In the genomic region with DNA sequence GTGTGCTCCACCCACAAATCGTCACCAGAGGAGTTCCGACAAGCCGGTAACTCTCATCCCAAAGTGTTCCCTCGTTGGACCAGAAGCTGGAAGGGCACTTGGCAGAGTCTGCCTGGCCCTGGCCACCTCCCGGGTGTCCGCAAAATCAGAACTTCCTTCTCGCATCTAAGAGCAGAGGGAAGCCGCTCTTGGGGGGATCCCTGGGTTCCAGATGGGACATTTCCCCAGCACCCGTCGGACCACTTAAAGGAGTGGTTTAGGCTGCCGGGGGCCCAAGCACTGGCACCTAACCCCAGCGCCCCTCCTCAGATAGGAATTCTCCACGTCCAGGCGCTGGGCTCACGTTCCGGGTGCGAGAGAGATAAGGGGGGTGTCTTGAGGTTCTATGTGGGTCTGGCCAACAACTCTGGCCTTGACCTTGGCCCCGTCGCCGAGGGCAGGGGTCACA, we compare ENCODE assay signal across 8 cellular contexts. TPM values are rescaled to one million over a fixed set of nuclear protein-coding genes. Genes with fewer than 3 reads are reported as not detected.
DNase-seq lines count a peak whose midpoint lies in the region; ATAC-seq, FAIRE-seq and TF ChIP-seq lines count a peak whose summit lies in the region.

No MANE protein-coding gene starts in this region.

- H3K9ac ChIP-seq in kidney (ENCODE audit: low read length in 2 of 2): peak overlapping the region; percentile 43 to 81

- H3K36me3 Mint-ChIP-seq in activated naive CD4-positive, alpha-beta T cell treated with anti-CD3 and anti-CD28 coated beads, Interleukin-2, amount 10 ng/mL, durations not matched to agents 7 days and 5 days: peaks cover 9% of the 10 kb centered on the region
- H3K36me3 Mint-ChIP-seq in activated CD8-positive, alpha-beta T cell treated with anti-CD3 and anti-CD28 coated beads, Interleukin-2, amount 10 ng/mL, durations not matched to agents 7 days and 5 days (ENCODE audit: low read depth): peaks cover 19% of the 10 kb centered on the region

- peaks cover 38% of the 10 kb centered on the region for H3K4me1 Mint-ChIP-seq in activated naive CD4-positive, alpha-beta T cell treated with anti-CD3 and anti-CD28 coated beads, Interleukin-2, amount 10 ng/mL, durations not matched to agents 7 days and 5 days
- peaks cover 26% of the 10 kb centered on the region for H3K4me1 Mint-ChIP-seq in activated CD8-positive, alpha-beta T cell treated with anti-CD3 and anti-CD28 coated beads, Interleukin-2, amount 10 ng/mL, durations not matched to agents 7 days and 5 days (ENCODE audit: low read depth)

- peak overlapping the region; percentile 84 for H3K4me3 Mint-ChIP-seq in activated naive CD4-positive, alpha-beta T cell treated with anti-CD3 and anti-CD28 coated beads, Interleukin-2, amount 10 ng/mL, durations not matched to agents 7 days and 5 days
- peak overlapping the region; percentile 84 for H3K4me3 Mint-ChIP-seq in activated CD8-positive, alpha-beta T cell treated with anti-CD3 and anti-CD28 coated beads, Interleukin-2, amount 10 ng/mL, durations not matched to agents 7 days and 5 days

- FAIRE-seq in kidney (lab: Jason Lieb, UNC): no peak

- TF ChIP-seq CTCF in kidney (IDR thresholded peaks at IDR 0.05; ENCODE audit: borderline replicate concordance, extremely low read depth, insufficient read depth): no peak
- no peak for TF ChIP-seq CTCF in testis (IDR thresholded peaks at IDR 0.05)

- H3K27ac Mint-ChIP-seq in activated naive CD4-positive, alpha-beta T cell treated with anti-CD3 and anti-CD28 coated beads, Interleukin-2, amount 10 ng/mL, durations not matched to agents 7 days and 5 days: no peak overlapping the region
- H3K27ac Mint-ChIP-seq in activated CD8-positive, alpha-beta T cell treated with anti-CD3 and anti-CD28 coated beads, Interleukin-2, amount 10 ng/mL, durations not matched to agents 7 days and 5 days: peak overlapping the region; percentile 91

- no peak for ATAC-seq in activated CD8-positive, alpha-beta T cell treated with anti-CD3 and anti-CD28 coated beads, Interleukin-2, amount 10 ng/mL, durations not matched to agents 7 days and 5 days
- no peak for ATAC-seq in HG03097 (IDR thresholded peaks at IDR 0.05; ENCODE audit: low FRiP score, unreplicated experiment)

- H3K27ac ChIP-seq in kidney (ENCODE audit: low read depth in 2 of 2, low read length in 2 of 2) (peak overlapping the region; percentile 40 to 79), testis (peak overlapping the region; percentile 83 to 85)

- H3K27me3 ChIP-seq in testis: no peaks in the 10 kb centered on the region

- CTCF ChIA-PET in activated naive CD4-positive, alpha-beta T cell treated with anti-CD3 and anti-CD28 coated beads, Interleukin-2, amount 10 ng/mL, durations not matched to agents 7 days and 5 days (lab: Charles Lee): interaction anchor here (0.8 to 2.0 kb wide), 5 partner anchors 17 to 85 kb away, joined by 3 to 9 read pairs (median 7); a partner anchor contains a TSS
- CTCF ChIA-PET in activated CD8-positive, alpha-beta T cell treated with anti-CD3 and anti-CD28 coated beads, Interleukin-2, amount 10 ng/mL, durations not matched to agents 7 days and 5 days (lab: Charles Lee): interaction anchor here (1.0 to 5.1 kb wide), 9 partner anchors 12 to 50 kb away, joined by 3 to 40 read pairs (median 4); a partner anchor contains a TSS

- H3K36me3 ChIP-seq in kidney (ENCODE audit: control insufficient read depth in 1 of 2, insufficient read depth in 2 of 2, low read length in 2 of 2) (no peaks in the 10 kb centered on the region), testis (ENCODE audit: low read depth, missing control alignments) (no peaks in the 10 kb centered on the region)

- no peak for TF ChIP-seq POLR2A in testis (IDR thresholded peaks at IDR 0.05)

- H3K9me3 ChIP-seq in kidney (ENCODE audit: control insufficient read depth in 1 of 2, low read length in 2 of 2) (no peaks in the 10 kb centered on the region), testis (no peaks in the 10 kb centered on the region)

- peaks cover 18% of the 10 kb centered on the region for H3K27me3 Mint-ChIP-seq in activated naive CD4-positive, alpha-beta T cell treated with anti-CD3 and anti-CD28 coated beads, Interleukin-2, amount 10 ng/mL, durations not matched to agents 7 days and 5 days
- H3K27me3 Mint-ChIP-seq in activated CD8-positive, alpha-beta T cell treated with anti-CD3 and anti-CD28 coated beads, Interleukin-2, amount 10 ng/mL, durations not matched to agents 7 days and 5 days (ENCODE audit: low read depth): no peaks in the 10 kb centered on the region

- WGBS in testis, 2 donors: 4 to 12% methylated on average over 6 to 18 of the region's 20 CpGs

- intact Hi-C loops in kidney (cut with DNase I) (no loop called here), testis (cut with DNase I; ENCODE audit: low total_unique reads) (no loop called here)

- H3K4me3 ChIP-seq in kidney (ENCODE audit: low read length in 2 of 2) (peak overlapping the region; percentile 58 to 76), testis (peak overlapping the region; percentile 58 to 91)

- H3K4me1 ChIP-seq in kidney (ENCODE audit: control insufficient read depth in 1 of 2, insufficient read depth in 1 of 2, low read depth in 1 of 2, low read length in 2 of 2) (peaks cover 12 to 21% of the 10 kb centered on the region in 2 donors), testis (peaks cover 19% of the 10 kb centered on the region)

- H3K9me3 Mint-ChIP-seq in activated naive CD4-positive, alpha-beta T cell treated with anti-CD3 and anti-CD28 coated beads, Interleukin-2, amount 10 ng/mL, durations not matched to agents 7 days and 5 days: no peaks in the 10 kb centered on the region
- no peaks in the 10 kb centered on the region for H3K9me3 Mint-ChIP-seq in activated CD8-positive, alpha-beta T cell treated with anti-CD3 and anti-CD28 coated beads, Interleukin-2, amount 10 ng/mL, durations not matched to agents 7 days and 5 days (ENCODE audit: insufficient read depth)

- DNase-seq in activated naive CD4-positive, alpha-beta T cell treated with anti-CD3 and anti-CD28 coated beads, Interleukin-2, amount 10 ng/mL, durations not matched to agents 7 days and 5 days: no peak
- no peak for DNase-seq in activated naive CD4-positive, alpha-beta T cell treated with anti-CD3 and anti-CD28 coated beads, Interleukin-2, amount 50 U/mL, for 16 hours
- DNase-seq in activated CD8-positive, alpha-beta T cell treated with anti-CD3 and anti-CD28 coated beads, Interleukin-2, amount 10 ng/mL, durations not matched to agents 7 days and 5 days: no peak
- no peak for DNase-seq in kidney
- DNase-seq in testis: no peak
- no peak for DNase-seq in iPS-NIHi11 (ENCODE audit: low spot score)
- no peak for DNase-seq in NCI-H187 (lab: John Stamatoyannopoulos, UW)

- POLR2A ChIA-PET in activated CD8-positive, alpha-beta T cell treated with anti-CD3 and anti-CD28 coated beads, Interleukin-2, amount 10 ng/mL, durations not matched to agents 7 days and 5 days (lab: Charles Lee): interaction anchor here (0.6 to 1.5 kb wide), 5 partner anchors 13 to 91 kb away, joined by 3 to 9 read pairs (median 6); a partner anchor contains a TSS

RNA-seq across cellular contexts. Expression of a gene that starts 0.9 kb away (rescaled TPM):
- 10 to 100 TPM; 36.5 to 39.9 TPM for total RNA-seq in activated CD8-positive, alpha-beta T cell treated with anti-CD3 and anti-CD28 coated beads, Interleukin-2, amount 10 ng/mL, durations not matched to agents 7 days and 5 days
- total RNA-seq in kidney (37.0 TPM), testis (10 to 100 TPM; 30.6 to 44.0 TPM)
- polyA plus RNA-seq in kidney (ENCODE audit: insufficient read depth, low read depth, low replicate concordance) (16.7 TPM), testis (ENCODE audit: insufficient read depth, low read depth, low replicate concordance) (34.8 TPM)

RNA-seq across cellular contexts. Expression of a gene that starts 11.8 kb away (rescaled TPM):
- 1 to 10 TPM; 2.7 to 3.6 TPM for total RNA-seq in activated CD8-positive, alpha-beta T cell treated with anti-CD3 and anti-CD28 coated beads, Interleukin-2, amount 10 ng/mL, durations not matched to agents 7 days and 5 days
- total RNA-seq in kidney (0.44 TPM), testis (1 to 10 TPM in 1 of 2 donors, not detected in 1; 2.2 TPM)
- polyA plus RNA-seq in kidney (ENCODE audit: insufficient read depth, low read depth, low replicate concordance) (1.5 TPM), testis (ENCODE audit: insufficient read depth, low read depth, low replicate concordance) (1.2 TPM)

RNA-seq across cellular contexts. Expression of a gene that starts 14.5 kb away (rescaled TPM):
- total RNA-seq in activated CD8-positive, alpha-beta T cell treated with anti-CD3 and anti-CD28 coated beads, Interleukin-2, amount 10 ng/mL, durations not matched to agents 7 days and 5 days: not detected
- total RNA-seq in kidney (9.1 TPM), testis (1 to 10 TPM in 1 of 2 donors, under 1 TPM in 1; 0.79 to 1.4 TPM)
- polyA plus RNA-seq in kidney (ENCODE audit: insufficient read depth, low read depth, low replicate concordance) (2.2 TPM), testis (ENCODE audit: insufficient read depth, low read depth, low replicate concordance) (0.92 TPM)

RNA-seq across cellular contexts. Expression of a gene that starts 17.3 kb away (rescaled TPM):
- total RNA-seq in activated CD8-positive, alpha-beta T cell treated with anti-CD3 and anti-CD28 coated beads, Interleukin-2, amount 10 ng/mL, durations not matched to agents 7 days and 5 days: 10 to 100 TPM; 18.6 to 19.0 TPM
- total RNA-seq in kidney: 18.4 TPM
- polyA plus RNA-seq in kidney (ENCODE audit: insufficient read depth, low read depth, low replicate concordance): 24.3 TPM
- total RNA-seq in testis: 10 to 100 TPM; 72.5 to 88.6 TPM
- polyA plus RNA-seq in testis (ENCODE audit: insufficient read depth, low read depth, low replicate concordance): 51.9 TPM

RNA-seq across cellular contexts. Expression of a gene that starts 23.1 kb away (rescaled TPM):
- under 1 TPM; 0.31 to 0.37 TPM for total RNA-seq in activated CD8-positive, alpha-beta T cell treated with anti-CD3 and anti-CD28 coated beads, Interleukin-2, amount 10 ng/mL, durations not matched to agents 7 days and 5 days
- total RNA-seq in kidney: 25.9 TPM
- 8.9 TPM for polyA plus RNA-seq in kidney (ENCODE audit: insufficient read depth, low read depth, low replicate concordance)
- total RNA-seq in testis: 10 to 100 TPM; 40.1 to 67.2 TPM
- polyA plus RNA-seq in testis (ENCODE audit: insufficient read depth, low read depth, low replicate concordance): 19.4 TPM
